ENCODE assay signal across 21 cellular contexts in genomic region chr18:37274988-37275590, GRCh38.
"Had no signal": no experiment of that assay in that cellular context is flagged by ENCODE, and none has a peak within 500 bp of the region (broad histone marks: within the 10 kb centered on the region; RNA-seq: fewer than 3 reads in every experiment).

No MANE protein-coding gene starts in this region.

- DNase-seq: activated CD4-positive, alpha-beta memory T cell treated with anti-CD3 and anti-CD28 coated beads for 36 hours; activated CD4-positive, alpha-beta T cell treated with anti-CD3 and anti-CD28 coated beads, Interleukin-2, amount 10 ng/mL, durations not matched to agents 7 days and 5 days; activated CD4-positive, CD25-positive, alpha-beta regulatory T cell; activated CD8-positive, alpha-beta memory T cell treated with anti-CD3 and anti-CD28 coated beads for 24 hours; activated effector memory CD4-positive, alpha-beta T cell treated with anti-CD3 and anti-CD28 coated beads, Interleukin-2, amount 50 U/mL, for 16 hours; activated naive CD4-positive, alpha-beta T cell treated with anti-CD3 and anti-CD28 coated beads for 36 hours; activated T-cell treated with anti-CD3 and anti-CD28 coated beads, Interleukin-2, amount 50 U/mL, for 4 hours; amygdala; Karpas-422; NCI-H1105 treated with DMSO at 0.1 percent for 48 hours; NCI-H1436 treated with DMSO at 0.1 percent for 48 hours; NCI-H187; NCI-H2081 treated with DMSO at 0.1 percent for 48 hours; NCI-H446; NCI-H524; Peyer's patch; SIG-M5; T-helper 17 cell; T-helper 9 cell had no signal

- H3K27ac Mint-ChIP-seq: activated CD4-positive, alpha-beta memory T cell treated with anti-CD3 and anti-CD28 coated beads for 36 hours; activated CD4-positive, alpha-beta T cell treated with anti-CD3 and anti-CD28 coated beads, Interleukin-2, amount 10 ng/mL, durations not matched to agents 7 days and 5 days; activated naive CD4-positive, alpha-beta T cell treated with anti-CD3 and anti-CD28 coated beads for 36 hours; activated naive CD8-positive, alpha-beta T cell; T-helper 17 cell had no signal

- H3K27me3 ChIP-seq: Peyer's patch had no signal

- ATAC-seq: activated T-cell treated with anti-CD3 and anti-CD28 coated beads, Interleukin-2, amount 50 U/mL, for 4 hours; T-helper 17 cell had no signal

- H3K36me3 ChIP-seq: Peyer's patch had no signal

- H3K27ac ChIP-seq: Peyer's patch had no signal

- H3K4me3 ChIP-seq: Peyer's patch had no signal

- H3K4me3 Mint-ChIP-seq: activated CD4-positive, alpha-beta memory T cell treated with anti-CD3 and anti-CD28 coated beads for 36 hours; activated CD4-positive, alpha-beta T cell treated with anti-CD3 and anti-CD28 coated beads, Interleukin-2, amount 10 ng/mL, durations not matched to agents 7 days and 5 days; activated naive CD4-positive, alpha-beta T cell treated with anti-CD3 and anti-CD28 coated beads for 36 hours; activated naive CD8-positive, alpha-beta T cell; activated T-cell treated with anti-CD3 and anti-CD28 coated beads, Interleukin-2, amount 50 U/mL, for 4 hours; brain had no signal

- H3K36me3 Mint-ChIP-seq: activated CD4-positive, alpha-beta memory T cell treated with anti-CD3 and anti-CD28 coated beads for 36 hours; activated naive CD8-positive, alpha-beta T cell had no signal

- H3K4me1 Mint-ChIP-seq: activated CD4-positive, alpha-beta T cell treated with anti-CD3 and anti-CD28 coated beads, Interleukin-2, amount 10 ng/mL, durations not matched to agents 7 days and 5 days; T-helper 17 cell had no signal

- H3K9me3 Mint-ChIP-seq: activated naive CD4-positive, alpha-beta T cell treated with anti-CD3 and anti-CD28 coated beads for 36 hours had no signal

- H3K4me1 ChIP-seq: Peyer's patch had no signal
